In the genomic region with DNA sequence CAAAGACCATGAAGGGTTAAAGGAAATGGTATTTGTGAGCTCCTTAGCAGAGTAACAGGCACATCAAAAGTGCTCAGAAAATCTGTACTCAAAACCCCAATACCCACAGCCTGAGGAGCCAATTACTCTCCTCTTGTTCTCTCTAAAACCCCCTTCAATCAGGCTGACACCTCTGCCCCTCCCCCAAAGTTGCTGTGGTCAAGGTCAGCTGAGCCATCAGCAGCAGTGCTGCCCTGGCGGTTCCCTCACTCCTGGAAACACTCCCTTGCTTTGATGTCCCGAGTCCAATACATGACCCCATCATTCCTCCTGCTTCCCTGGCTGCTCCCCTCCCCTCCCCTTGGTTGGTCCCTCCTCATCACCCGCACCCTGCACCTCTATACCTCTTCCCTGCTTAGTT, we compare ENCODE assay signal across 30 cellular contexts.
"Had no signal": no experiment of that assay in that cellular context is flagged by ENCODE, and none has a peak within 500 bp of the region (broad histone marks: within the 10 kb centered on the region; RNA-seq: fewer than 3 reads in every experiment).

No MANE protein-coding gene starts in this region.

- FAIRE-seq: astrocyte, endothelial cell of umbilical vein had no signal

- H3K27me3 ChIP-seq: brain microvascular endothelial cell, uterus had no signal

- H3K36me3 ChIP-seq: brain microvascular endothelial cell, heart left ventricle, left lung, neutrophil, thoracic aorta, uterus had no signal

- ATAC-seq: activated CD8-positive, alpha-beta T cell treated with anti-CD3 and anti-CD28 coated beads for 36 hours; activated T-cell treated with anti-CD3 and anti-CD28 coated beads, Interleukin-2, amount 50 U/mL, for 4 hours; activated T-helper 17 cell treated with anti-CD3 and anti-CD28 coated beads, Interleukin-2, amount 50 U/mL, for 72 hours; effector memory CD8-positive, alpha-beta T cell; esophagus mucosa; heart left ventricle; left lung; sciatic nerve; stimulated activated naive CD8-positive, alpha-beta T cell treated with anti-CD3 and anti-CD28 coated beads, Interleukin-15, Interleukin-2, amounts not matched to agents 100 U/mL and 50 U/mL, for 24 hours had no signal

- H3K4me3 Mint-ChIP-seq: activated B cell treated with CpG ODN at 0.5 μM for 24 hours; activated CD8-positive, alpha-beta T cell treated with anti-CD3 and anti-CD28 coated beads for 36 hours; activated T-cell treated with anti-CD3 and anti-CD28 coated beads, Interleukin-2, amount 50 U/mL, for 4 hours; activated T-helper 17 cell treated with anti-CD3 and anti-CD28 coated beads, Interleukin-2, amount 50 U/mL, for 72 hours; effector memory CD8-positive, alpha-beta T cell; nephron had no signal

- H3K4me3 ChIP-seq: coronary artery, dorsolateral prefrontal cortex, heart left ventricle, left lung, lung, skin epidermis, thoracic aorta, uterus had no signal

- H3K9me3 ChIP-seq: heart left ventricle, left lung, neutrophil, thoracic aorta, uterus had no signal

- H3K9me3 Mint-ChIP-seq: activated B cell treated with CpG ODN at 0.5 μM for 24 hours; activated CD8-positive, alpha-beta T cell treated with anti-CD3 and anti-CD28 coated beads for 36 hours; activated T-cell treated with anti-CD3 and anti-CD28 coated beads, Interleukin-2, amount 50 U/mL, for 4 hours; activated T-helper 17 cell treated with anti-CD3 and anti-CD28 coated beads, Interleukin-2, amount 50 U/mL, for 72 hours; effector memory CD8-positive, alpha-beta T cell; nephron had no signal

- H3K4me1 ChIP-seq: heart left ventricle, left lung, uterus had no signal

- H3K4me1 Mint-ChIP-seq: activated B cell treated with CpG ODN at 0.5 μM for 24 hours; activated T-helper 17 cell treated with anti-CD3 and anti-CD28 coated beads, Interleukin-2, amount 50 U/mL, for 72 hours; nephron had no signal

- H3K27ac ChIP-seq: brain microvascular endothelial cell, coronary artery, dorsolateral prefrontal cortex, heart left ventricle, left lung, neutrophil, skin epidermis, thoracic aorta, uterus had no signal

- H3K27ac Mint-ChIP-seq: activated B cell treated with CpG ODN at 0.5 μM for 24 hours; activated CD8-positive, alpha-beta T cell treated with anti-CD3 and anti-CD28 coated beads for 36 hours; activated T-helper 17 cell treated with anti-CD3 and anti-CD28 coated beads, Interleukin-2, amount 50 U/mL, for 72 hours; effector memory CD8-positive, alpha-beta T cell; nephron had no signal

- DNase-seq: activated B cell treated with CpG ODN at 0.5 μM for 24 hours; activated CD4-positive, alpha-beta T cell treated with anti-CD3 and anti-CD28 coated beads, Interleukin-2, amount 50 U/mL, for 1 hour; activated CD8-positive, alpha-beta T cell treated with anti-CD3 and anti-CD28 coated beads for 36 hours; activated gamma-delta T cell treated with Interleukin-2 at 50 U/mL for 16 hours; activated naive CD4-positive, alpha-beta T cell treated with anti-CD3 and anti-CD28 coated beads, Interleukin-2, amount 50 U/mL, for 16 hours; activated T-cell treated with anti-CD3 and anti-CD28 coated beads, Interleukin-2, amount 50 U/mL, for 4 hours; amniotic stem cell; brain microvascular endothelial cell; dorsolateral prefrontal cortex; effector memory CD8-positive, alpha-beta T cell; foreskin fibroblast; heart left ventricle; hypothalamus; left lung; stimulated activated CD4-positive, alpha-beta T cell treated with anti-CD3 and anti-CD28 coated beads, Interleukin-12 subunit alpha, Interleukin-12 subunit beta, amount 100 ng/mL, for 4 hours; stimulated activated CD4-positive, alpha-beta T cell treated with anti-CD3 and anti-CD28 coated beads, Interleukin-4, amount 100 ng/mL, for 1 hour; stimulated activated naive CD8-positive, alpha-beta T cell treated with anti-CD3 and anti-CD28 coated beads, Interleukin-15, Interleukin-2, amounts not matched to agents 100 U/mL and 50 U/mL, for 24 hours; trophoblast cell; uterus had no signal
